In the genomic region with DNA sequence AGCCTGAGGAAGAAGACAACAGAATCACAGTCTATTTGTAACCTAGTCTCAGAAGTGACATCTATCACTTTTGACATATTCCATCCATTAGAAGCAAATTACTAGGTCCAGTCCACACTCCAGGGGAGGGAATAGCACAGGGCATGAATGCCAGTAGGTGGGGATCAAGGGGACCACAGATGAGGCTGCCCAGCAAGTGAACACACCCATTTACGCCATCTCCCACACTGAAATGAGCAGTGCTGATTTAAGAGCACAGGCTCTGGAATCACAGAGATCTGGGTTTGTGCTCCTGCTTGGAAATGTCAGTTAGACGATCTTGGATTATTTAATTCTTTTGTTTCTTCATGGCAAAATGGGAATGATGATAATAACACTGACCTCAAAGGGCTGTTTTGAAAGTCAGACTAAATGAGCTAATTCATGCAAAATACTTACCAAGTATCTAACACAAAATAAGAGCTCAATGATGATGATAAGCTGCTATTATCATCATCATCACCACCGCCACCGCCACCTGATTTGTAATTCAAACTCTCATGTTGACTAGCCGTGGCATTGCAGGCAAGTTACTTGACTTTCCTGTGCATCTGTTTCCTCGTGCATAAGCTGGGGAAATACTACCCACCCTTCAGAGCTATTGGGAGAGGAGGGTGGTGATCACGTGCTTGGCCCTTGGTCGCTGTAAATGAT, we compare ENCODE assay signal across 17 cellular contexts.
A peak's percentile ranks its signal among the peaks of the same experiment; 100 is the strongest.
DNase-seq lines count a peak whose midpoint lies in the region; ATAC-seq and TF ChIP-seq lines count a peak whose summit lies in the region.
"Had no signal": no experiment of that assay in that cellular context is flagged by ENCODE, and none has a peak within 500 bp of the region (broad histone marks: within the 10 kb centered on the region; RNA-seq: fewer than 3 reads in every experiment).

No MANE protein-coding gene starts in this region.

- DNase-seq in activated CD4-positive, alpha-beta T cell treated with anti-CD3 and anti-CD28 coated beads for 36 hours = peak; percentile 52
- DNase-seq in activated CD4-positive, alpha-beta T cell treated with anti-CD3 and anti-CD28 coated beads, Interleukin-2, amount 50 U/mL, for 48 hours = no peak
- DNase-seq in activated B cell treated with CpG ODN at 0.5 μM for 24 hours (no peak), memory B cell (ENCODE audit: low spot score in 2 of 2) (no peak), 8988T (no peak)
- DNase-seq: amygdala, colonic mucosa, NCI-H1417, NCI-H446 treated with DMSO at 0.1 percent for 48 hours, occipital lobe, Peyer's patch, spleen, T-helper 9 cell, transverse colon had no signal

- H3K27ac Mint-ChIP-seq in activated CD4-positive, alpha-beta T cell treated with anti-CD3 and anti-CD28 coated beads for 36 hours = peak overlapping the region; percentile 80
- H3K27ac Mint-ChIP-seq in activated B cell treated with CpG ODN at 0.5 μM for 24 hours (peak overlapping the region; percentile 41), memory B cell (peak overlapping the region; percentile 54)

- POLR2A ChIA-PET in activated CD4-positive, alpha-beta T cell treated with anti-CD3 and anti-CD28 coated beads for 36 hours (lab: Charles Lee) = no interaction called here
- POLR2A ChIA-PET in activated B cell treated with CpG ODN at 0.5 μM for 24 hours (lab: Charles Lee) = no interaction called here

- peak; percentile 17 for ATAC-seq in activated CD4-positive, alpha-beta T cell treated with anti-CD3 and anti-CD28 coated beads for 36 hours
- no peak for ATAC-seq in activated B cell treated with CpG ODN at 0.5 μM for 24 hours (ENCODE audit: low read depth)
- ATAC-seq in memory B cell (ENCODE audit: low read depth) = no peak
- no peak for ATAC-seq in esophagus mucosa
- ATAC-seq in GM21528 (IDR thresholded peaks at IDR 0.05; ENCODE audit: low FRiP score, unreplicated experiment) = no peak

- TF ChIP-seq CTCF in activated B cell treated with CpG ODN at 0.5 μM for 24 hours (IDR thresholded peaks at IDR 0.05) = no peak

- peak; percentile 44 for TF ChIP-seq POLR2A in GM19193 (IDR thresholded peaks at IDR 0.05; ENCODE audit: extremely low read depth, insufficient read depth, insufficient read length)

- H3K36me3 Mint-ChIP-seq in activated CD4-positive, alpha-beta T cell treated with anti-CD3 and anti-CD28 coated beads for 36 hours (ENCODE audit: low read depth) = peaks cover 84% of the 10 kb centered on the region
- H3K36me3 Mint-ChIP-seq in activated B cell treated with CpG ODN at 0.5 μM for 24 hours (ENCODE audit: low read depth) = peaks cover 93% of the 10 kb centered on the region
- peaks cover 31% of the 10 kb centered on the region for H3K36me3 Mint-ChIP-seq in memory B cell

- H3K27me3 Mint-ChIP-seq in activated CD4-positive, alpha-beta T cell treated with anti-CD3 and anti-CD28 coated beads for 36 hours = no peaks in the 10 kb centered on the region
- H3K27me3 Mint-ChIP-seq in activated B cell treated with CpG ODN at 0.5 μM for 24 hours (no peaks in the 10 kb centered on the region), memory B cell (no peaks in the 10 kb centered on the region)

- intact Hi-C loops in activated CD4-positive, alpha-beta T cell treated with anti-CD3 and anti-CD28 coated beads for 36 hours (cut with DNase I, micrococcal nuclease) = no loop called here
- intact Hi-C loops in activated B cell treated with CpG ODN at 0.5 μM for 24 hours (cut with micrococcal nuclease) = no loop called here

- no peaks in the 10 kb centered on the region for H3K9me3 Mint-ChIP-seq in activated CD4-positive, alpha-beta T cell treated with anti-CD3 and anti-CD28 coated beads for 36 hours (ENCODE audit: low read depth)
- H3K9me3 Mint-ChIP-seq in activated B cell treated with CpG ODN at 0.5 μM for 24 hours (peaks cover 3% of the 10 kb centered on the region), memory B cell (peaks cover 2% of the 10 kb centered on the region)

- CTCF ChIA-PET in activated CD4-positive, alpha-beta T cell treated with anti-CD3 and anti-CD28 coated beads for 36 hours (lab: Charles Lee) = interaction anchor here (0.6 to 2.1 kb wide), 2 partner anchors 16 to 24 kb away, joined by 3 to 6 read pairs; no protein-coding TSS in a partner anchor
- CTCF ChIA-PET in activated B cell treated with CpG ODN at 0.5 μM for 24 hours (lab: Charles Lee) = interaction anchor here (0.8 to 1.6 kb wide), 4 partner anchors 20 to 430 kb away, joined by 3 to 4 read pairs (median 3); no protein-coding TSS in a partner anchor

- H3K4me3 Mint-ChIP-seq in activated CD4-positive, alpha-beta T cell treated with anti-CD3 and anti-CD28 coated beads for 36 hours = no peak overlapping the region
- H3K4me3 Mint-ChIP-seq in activated B cell treated with CpG ODN at 0.5 μM for 24 hours (no peak overlapping the region), memory B cell (no peak overlapping the region)

- peaks cover 33% of the 10 kb centered on the region for H3K4me1 Mint-ChIP-seq in activated CD4-positive, alpha-beta T cell treated with anti-CD3 and anti-CD28 coated beads for 36 hours
- H3K4me1 Mint-ChIP-seq in activated B cell treated with CpG ODN at 0.5 μM for 24 hours = peaks cover 21% of the 10 kb centered on the region
- peaks cover 16% of the 10 kb centered on the region for H3K4me1 Mint-ChIP-seq in memory B cell
